1 cellular context compared by ENCODE assay signal in genomic region chr4:137524642-137525384, GRCh38.
TF ChIP-seq lines count a peak whose summit lies in the region.

No MANE protein-coding gene starts in this region.

TF ChIP-seq in GM23338, 12 proteins besides CTCF, POLR2A, EP300 and RAD21 (continued from another document):
- TF ChIP-seq ZNF462 (CRISPR knock-in tag; IDR thresholded peaks at IDR 0.05) (no peak), CREB1 (CRISPR knock-in tag; IDR thresholded peaks at IDR 0.05; ENCODE audit: low read depth) (no peak)
